In genomic region chr2:232528746-232529445, GRCh38 we compare ENCODE assay signal across 10 cellular contexts. TPM values are rescaled to one million over a fixed set of nuclear protein-coding genes. Genes with fewer than 3 reads are reported as not detected.
A peak's percentile ranks its signal among the peaks of the same experiment; 100 is the strongest.
DNase-seq lines count a peak whose midpoint lies in the region; ATAC-seq and TF ChIP-seq lines count a peak whose summit lies in the region.
"Had no signal": no experiment of that assay in that cellular context is flagged by ENCODE, and none has a peak within 500 bp of the region (broad histone marks: within the 10 kb centered on the region; RNA-seq: fewer than 3 reads in every experiment).

No MANE protein-coding gene starts in this region.

- no peaks in the 10 kb centered on the region for H3K27me3 ChIP-seq in gastrocnemius medialis
- peaks cover 34 to 70% of the 10 kb centered on the region in 2 experiments for H3K27me3 ChIP-seq in mesenchymal stem cell (ENCODE audit: control insufficient read depth in 1 of 2, insufficient read depth in 1 of 2, low read length in 2 of 2)

- no peaks in the 10 kb centered on the region for H3K9me3 ChIP-seq in gastrocnemius medialis
- H3K9me3 ChIP-seq in mesenchymal stem cell (ENCODE audit: control insufficient read depth, low read length): no peaks in the 10 kb centered on the region

- intact Hi-C loops in gastrocnemius medialis (cut with DNase I; ENCODE audit: low total_unique reads): loop anchor here (10.0 kb wide), 1 partner anchor 214 kb away; no protein-coding TSS in a partner anchor

- H3K36me3 ChIP-seq in gastrocnemius medialis (no peaks in the 10 kb centered on the region), mesenchymal stem cell (ENCODE audit: control insufficient read depth in 1 of 2, insufficient read depth in 2 of 2, low read depth in 1 of 2, low read length in 2 of 2) (no peaks in the 10 kb centered on the region)

- TF ChIP-seq POLR2A in gastrocnemius medialis (IDR thresholded peaks at IDR 0.05): peak in 1 of 2 donors; percentile 36

- 81% methylated on average over 11 of the region's 11 CpGs for WGBS in mesenchymal stem cell

- no peak overlapping the region for H2BK120ac ChIP-seq in mesenchymal stem cell (ENCODE audit: low read depth, low read length)

- H4K91ac ChIP-seq in mesenchymal stem cell (ENCODE audit: low read length): no peak overlapping the region

- no peak overlapping the region for H3K4me3 Mint-ChIP-seq in activated CD4-positive, alpha-beta T cell treated with anti-CD3 and anti-CD28 coated beads, Interleukin-2, amount 10 ng/mL, durations not matched to agents 7 days and 5 days
- H3K4me3 Mint-ChIP-seq in effector memory CD8-positive, alpha-beta T cell: peak overlapping the region in 1 of 2 donors; percentile 47

- no peak overlapping the region for H4K8ac ChIP-seq in mesenchymal stem cell (ENCODE audit: low read length)

- H3K79me1 ChIP-seq in mesenchymal stem cell (replicated peaks; ENCODE audit: low read length, poor library complexity, severe bottlenecking): no peaks in the 10 kb centered on the region

- no peak overlapping the region for H3K18ac ChIP-seq in mesenchymal stem cell (ENCODE audit: low read depth in 1 of 2, low read length in 2 of 2)

- ATAC-seq in effector memory CD8-positive, alpha-beta T cell (replicated peaks): peak; percentile 50
- ATAC-seq in gastrocnemius medialis: peak; percentile 27 to 51
- no peak for ATAC-seq in HG02852 (IDR thresholded peaks at IDR 0.05; ENCODE audit: unreplicated experiment)

- DNase-seq in activated CD4-positive, alpha-beta T cell treated with anti-CD3 and anti-CD28 coated beads, Interleukin-2, amount 10 ng/mL, durations not matched to agents 7 days and 5 days: peak; percentile 15
- no peak for DNase-seq in activated CD4-positive, alpha-beta T cell treated with anti-CD3 and anti-CD28 coated beads for 48 hours
- DNase-seq in KBM-7 (peak; percentile 24), gastrocnemius medialis (peak; percentile 68 to 69), germinal center (ENCODE audit: low spot score) (no peak), mesenchymal stem cell (no peak)
- DNase-seq in effector memory CD8-positive, alpha-beta T cell: no peak
- DNase-seq: kidney glomerular epithelial cell, NCI-H2081 treated with DMSO at 0.1 percent for 48 hours had no signal

- H3K27ac Mint-ChIP-seq in activated CD4-positive, alpha-beta T cell treated with anti-CD3 and anti-CD28 coated beads, Interleukin-2, amount 10 ng/mL, durations not matched to agents 7 days and 5 days: peak overlapping the region; percentile 22
- H3K27ac Mint-ChIP-seq in effector memory CD8-positive, alpha-beta T cell: peak overlapping the region; percentile 13 to 79

- no peak overlapping the region for H3K14ac ChIP-seq in mesenchymal stem cell (ENCODE audit: low read length in 2 of 2)

- no peak overlapping the region for H3K9ac ChIP-seq in mesenchymal stem cell (ENCODE audit: low read length)

- H3K9me3 Mint-ChIP-seq in activated CD4-positive, alpha-beta T cell treated with anti-CD3 and anti-CD28 coated beads, Interleukin-2, amount 10 ng/mL, durations not matched to agents 7 days and 5 days: no peaks in the 10 kb centered on the region
- H3K9me3 Mint-ChIP-seq in effector memory CD8-positive, alpha-beta T cell: no peaks in the 10 kb centered on the region

- peaks cover 15% of the 10 kb centered on the region for H3K4me1 Mint-ChIP-seq in activated CD4-positive, alpha-beta T cell treated with anti-CD3 and anti-CD28 coated beads, Interleukin-2, amount 10 ng/mL, durations not matched to agents 7 days and 5 days
- peaks cover 12 to 13% of the 10 kb centered on the region in 2 donors for H3K4me1 Mint-ChIP-seq in effector memory CD8-positive, alpha-beta T cell (ENCODE audit: low read depth in 2 of 2)

- H2BK5ac ChIP-seq in mesenchymal stem cell (ENCODE audit: low read depth, low read length, poor library complexity, severe bottlenecking): no peak overlapping the region

- peak overlapping the region; percentile 90 to 97 (median 94) for H3K27ac ChIP-seq in gastrocnemius medialis
- H3K27ac ChIP-seq in mesenchymal stem cell (ENCODE audit: low read length, poor library complexity, severe bottlenecking): no peak overlapping the region

- H2BK12ac ChIP-seq in mesenchymal stem cell (ENCODE audit: low read length in 2 of 2): no peak overlapping the region

- H3K4ac ChIP-seq in mesenchymal stem cell (ENCODE audit: low read depth in 1 of 2, low read length in 2 of 2): no peak overlapping the region

- H3K4me1 ChIP-seq in gastrocnemius medialis: peaks cover 39 to 49% of the 10 kb centered on the region in 2 donors
- H3K4me1 ChIP-seq in mesenchymal stem cell (ENCODE audit: control insufficient read depth, insufficient read depth, low read depth, low read length): peaks cover 6% of the 10 kb centered on the region

- H2BK15ac ChIP-seq in mesenchymal stem cell (ENCODE audit: low read depth, poor library complexity, severe bottlenecking): no peak overlapping the region

- CTCF ChIA-PET in activated CD4-positive, alpha-beta T cell treated with anti-CD3 and anti-CD28 coated beads, Interleukin-2, amount 10 ng/mL, durations not matched to agents 7 days and 5 days (lab: Charles Lee): no interaction called here

- H3K23ac ChIP-seq in mesenchymal stem cell (ENCODE audit: low read length in 2 of 2): no peak overlapping the region

- TF ChIP-seq CTCF in gastrocnemius medialis (IDR thresholded peaks at IDR 0.05 in 4 of 5, conservative IDR thresholded peaks at IDR 0.05 in 1 of 5): no peak

- no peak overlapping the region for H3K4me2 ChIP-seq in mesenchymal stem cell (ENCODE audit: low read length, poor library complexity, severe bottlenecking)

- in situ Hi-C loops in KBM-7 (cut with MboI; ENCODE audit: low pct_unique_long_range_greater_than_20kb, low sequenced_read_pairs): no loop called here
- in situ Hi-C loops in gastrocnemius medialis (cut with MboI; ENCODE audit: low sequenced_read_pairs in 4 of 4): no loop called here

- no peak overlapping the region for H2AFZ ChIP-seq in mesenchymal stem cell (ENCODE audit: low read depth, low read length)

- H3K4me3 ChIP-seq in gastrocnemius medialis (no peak overlapping the region), mesenchymal stem cell (ENCODE audit: insufficient read depth in 1 of 2, low read depth in 1 of 2, low read length in 2 of 2) (no peak overlapping the region)

- H2AK5ac ChIP-seq in mesenchymal stem cell (ENCODE audit: low read length, severe bottlenecking): no peak overlapping the region

- H3K27me3 Mint-ChIP-seq in activated CD4-positive, alpha-beta T cell treated with anti-CD3 and anti-CD28 coated beads, Interleukin-2, amount 10 ng/mL, durations not matched to agents 7 days and 5 days: peaks cover 6% of the 10 kb centered on the region
- H3K27me3 Mint-ChIP-seq in effector memory CD8-positive, alpha-beta T cell: peaks cover 49 to 87% of the 10 kb centered on the region in 2 donors

- no peaks in the 10 kb centered on the region for H3K36me3 Mint-ChIP-seq in activated CD4-positive, alpha-beta T cell treated with anti-CD3 and anti-CD28 coated beads, Interleukin-2, amount 10 ng/mL, durations not matched to agents 7 days and 5 days (ENCODE audit: low read depth)
- H3K36me3 Mint-ChIP-seq in effector memory CD8-positive, alpha-beta T cell (ENCODE audit: insufficient read depth): peaks cover 3% of the 10 kb centered on the region

- POLR2A ChIA-PET in activated CD4-positive, alpha-beta T cell treated with anti-CD3 and anti-CD28 coated beads, Interleukin-2, amount 10 ng/mL, durations not matched to agents 7 days and 5 days (lab: Charles Lee): no interaction called here

RNA-seq across cellular contexts. Expression of gene CHRND, which starts 2.9 kb away (rescaled TPM):
- total RNA-seq in activated CD4-positive, alpha-beta T cell treated with anti-CD3 and anti-CD28 coated beads, Interleukin-2, amount 10 ng/mL, durations not matched to agents 7 days and 5 days: not detected
- total RNA-seq in gastrocnemius medialis: 100 to 1,000 TPM in 1 of 4 donors, 10 to 100 TPM in 3; 49.1 to 119 (median 81.1) TPM
- not detected for polyA plus RNA-seq in mesenchymal stem cell (2013, experiment 1 of 2)
- polyA plus RNA-seq in mesenchymal stem cell (2013, experiment 2 of 2): not detected

RNA-seq across cellular contexts. Expression of gene PRSS56, which starts 8.7 kb away (rescaled TPM):
- not detected for total RNA-seq in activated CD4-positive, alpha-beta T cell treated with anti-CD3 and anti-CD28 coated beads, Interleukin-2, amount 10 ng/mL, durations not matched to agents 7 days and 5 days
- total RNA-seq in gastrocnemius medialis: 1 to 10 TPM; 1.0 to 3.2 (median 2.2) TPM
- polyA plus RNA-seq in mesenchymal stem cell (2013, experiment 1 of 2): not detected
- polyA plus RNA-seq in mesenchymal stem cell (2013, experiment 2 of 2): not detected

RNA-seq across cellular contexts. Expression of gene CHRNG, which starts 10.6 kb away (rescaled TPM):
- total RNA-seq in activated CD4-positive, alpha-beta T cell treated with anti-CD3 and anti-CD28 coated beads, Interleukin-2, amount 10 ng/mL, durations not matched to agents 7 days and 5 days: not detected
- 10 to 100 TPM in 3 of 4 donors, 1 to 10 TPM in 1; 3.5 to 57.5 (median 24.6) TPM for total RNA-seq in gastrocnemius medialis
- not detected for polyA plus RNA-seq in mesenchymal stem cell (2013, experiment 1 of 2)
- not detected for polyA plus RNA-seq in mesenchymal stem cell (2013, experiment 2 of 2)

RNA-seq across cellular contexts. Expression of gene TIGD1, which starts 21.5 kb away (rescaled TPM):
- 10 to 100 TPM in 1 of 2 experiments, 1 to 10 TPM in 1; 8.7 to 10.4 TPM for total RNA-seq in activated CD4-positive, alpha-beta T cell treated with anti-CD3 and anti-CD28 coated beads, Interleukin-2, amount 10 ng/mL, durations not matched to agents 7 days and 5 days
- 1 to 10 TPM; 1.4 to 3.0 (median 2.1) TPM for total RNA-seq in gastrocnemius medialis
- polyA plus RNA-seq in mesenchymal stem cell (2013, experiment 1 of 2): 2.6 TPM
- 2.8 TPM for polyA plus RNA-seq in mesenchymal stem cell (2013, experiment 2 of 2)

RNA-seq across cellular contexts. Expression of gene EIF4E2, which starts 21.6 kb away (rescaled TPM):
- total RNA-seq in activated CD4-positive, alpha-beta T cell treated with anti-CD3 and anti-CD28 coated beads, Interleukin-2, amount 10 ng/mL, durations not matched to agents 7 days and 5 days: 10 to 100 TPM; 68.1 to 76.4 TPM
- 100 to 1,000 TPM in 1 of 4 donors, 10 to 100 TPM in 3; 57.9 to 111 (median 71.2) TPM for total RNA-seq in gastrocnemius medialis
- 66.8 TPM for polyA plus RNA-seq in mesenchymal stem cell (2013, experiment 1 of 2)
- polyA plus RNA-seq in mesenchymal stem cell (2013, experiment 2 of 2): 68.3 TPM

Comparison
In these comparisons a context has a peak if more than half of its experiments do, and no peak if none do; other contexts are left out.
1. DNase-seq: peak in activated CD4-positive, alpha-beta T cell treated with anti-CD3 and anti-CD28 coated beads, Interleukin-2, amount 10 ng/mL, durations not matched to agents 7 days and 5 days (single experiment), KBM-7 (single experiment) and gastrocnemius medialis (2 of 2); none in activated CD4-positive, alpha-beta T cell treated with anti-CD3 and anti-CD28 coated beads for 48 hours (single experiment), effector memory CD8-positive, alpha-beta T cell (0 of 3), germinal center (single experiment) and mesenchymal stem cell (single experiment).
2. RNA of gene CHRND, which starts 2.9 kb away (total RNA-seq): 49.1 to 119 TPM in gastrocnemius medialis; not detected in activated CD4-positive, alpha-beta T cell treated with anti-CD3 and anti-CD28 coated beads, Interleukin-2, amount 10 ng/mL, durations not matched to agents 7 days and 5 days; every median in the first group is over 10 times any median in the second.
3. RNA of gene CHRNG, which starts 10.6 kb away (total RNA-seq): 3.5 to 57.5 TPM in gastrocnemius medialis; not detected in activated CD4-positive, alpha-beta T cell treated with anti-CD3 and anti-CD28 coated beads, Interleukin-2, amount 10 ng/mL, durations not matched to agents 7 days and 5 days; every median in the first group is over 4 times any median in the second.